Comparison of ENCODE assay signal across 8 cellular contexts in the genomic region with DNA sequence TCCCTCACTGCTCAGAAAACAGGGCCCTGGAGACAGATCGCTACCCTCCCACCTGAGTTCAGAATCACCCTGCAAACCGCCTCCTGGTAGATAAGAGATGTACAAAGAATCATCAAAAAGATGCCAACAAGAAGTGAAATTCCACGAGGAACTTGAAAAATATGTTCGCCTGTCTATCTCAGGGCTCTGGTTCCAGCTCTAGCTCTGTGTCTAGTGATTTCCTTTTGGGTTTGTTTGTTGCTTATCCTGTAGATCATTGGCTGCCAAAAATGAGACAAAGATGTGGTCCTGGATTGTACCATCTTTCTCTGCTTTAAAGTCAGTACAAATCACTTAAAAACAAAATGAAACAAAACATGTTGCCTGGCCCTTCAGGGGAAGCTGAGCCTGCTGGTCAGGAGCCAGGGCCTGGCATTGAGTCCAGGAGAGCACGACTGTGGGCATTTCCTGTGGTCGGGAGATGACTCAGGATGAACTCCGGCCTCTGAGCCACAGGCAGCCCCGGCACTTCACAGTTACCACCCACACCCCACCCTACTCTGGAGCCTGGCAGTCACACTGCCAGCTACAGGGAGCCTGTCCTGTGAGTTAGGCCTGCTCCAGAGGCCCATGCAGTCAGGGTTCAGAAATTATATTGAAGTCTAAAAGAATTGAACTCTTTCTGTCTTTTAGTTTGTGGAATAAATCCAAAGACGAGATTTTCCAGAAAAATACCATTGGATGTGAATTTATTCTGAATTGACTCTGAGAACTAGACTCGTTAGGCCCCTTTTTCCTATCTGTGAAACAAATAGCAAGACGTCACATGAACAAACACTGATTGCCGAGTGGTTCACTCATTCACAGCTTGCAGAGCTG. TPM values are rescaled to one million over a fixed set of nuclear protein-coding genes. Genes with fewer than 3 reads are reported as not detected.
DNase-seq lines count a peak whose midpoint lies in the region; ATAC-seq and TF ChIP-seq lines count a peak whose summit lies in the region.

No MANE protein-coding gene starts in this region.

- in situ Hi-C loops in transverse colon (cut with MboI; ENCODE audit: low pct_ligation_motif_present in 1 of 4, low pct_unique_long_range_greater_than_20kb in 1 of 4, low sequenced_read_pairs in 3 of 4): no loop called here

- no peaks in the 10 kb centered on the region for H3K36me3 Mint-ChIP-seq in activated T-helper 1 cell treated with anti-CD3 and anti-CD28 coated beads, Interleukin-12 subunit alpha, Interleukin-12 subunit beta, Interleukin-2, Interleukin-4 antibody, amounts not matched to agents 30 ng/mL and 10 ng/mL and 1 ng/mL, durations not matched to agents 14 hours and 24 hours and 36 hours (ENCODE audit: low read depth)

- H3K27ac ChIP-seq in coronary artery (peak overlapping the region; percentile 42 to 83), transverse colon (peak overlapping the region; percentile 77 to 83 (median 82)), MM.1S (ENCODE audit: low read length) (no peak overlapping the region)

- no peak overlapping the region for H2AFZ ChIP-seq in MM.1S (ENCODE audit: low read length)

- TF ChIP-seq POLR2A in transverse colon (IDR thresholded peaks at IDR 0.05): peak; percentile 55

- 40 to 62% methylated on average over 3 to 12 of the region's 12 CpGs for WGBS in transverse colon (ENCODE audit: low coverage in 1 of 2), 2 donors

- no peak overlapping the region for H3K4me3 Mint-ChIP-seq in activated T-helper 1 cell treated with anti-CD3 and anti-CD28 coated beads, Interleukin-12 subunit alpha, Interleukin-12 subunit beta, Interleukin-2, Interleukin-4 antibody, amounts not matched to agents 30 ng/mL and 10 ng/mL and 1 ng/mL, durations not matched to agents 14 hours and 24 hours and 36 hours

- H3K27me3 ChIP-seq in transverse colon: no peaks in the 10 kb centered on the region
- no peaks in the 10 kb centered on the region for H3K27me3 ChIP-seq in MM.1S (replicated peaks; ENCODE audit: insufficient read depth, low read length)

- no peaks in the 10 kb centered on the region for H3F3A ChIP-seq in MM.1S (ENCODE audit: insufficient read depth, low read length)

- no peak overlapping the region for H3K4me2 ChIP-seq in MM.1S (ENCODE audit: low read depth, low read length)

- no peaks in the 10 kb centered on the region for H3K9me3 Mint-ChIP-seq in activated T-helper 1 cell treated with anti-CD3 and anti-CD28 coated beads, Interleukin-12 subunit alpha, Interleukin-12 subunit beta, Interleukin-2, Interleukin-4 antibody, amounts not matched to agents 30 ng/mL and 10 ng/mL and 1 ng/mL, durations not matched to agents 14 hours and 24 hours and 36 hours

- H3K4me3 ChIP-seq in coronary artery (peak overlapping the region; percentile 36), transverse colon (no peak overlapping the region), MM.1S (ENCODE audit: low read length) (no peak overlapping the region)

- no peaks in the 10 kb centered on the region for H3K9me2 ChIP-seq in MM.1S (replicated peaks; ENCODE audit: insufficient read depth, low read length)

- H4K20me1 ChIP-seq in MM.1S (ENCODE audit: insufficient read depth, low read length): no peaks in the 10 kb centered on the region

- H3K9ac ChIP-seq in MM.1S (ENCODE audit: low read length): no peak overlapping the region

- peak; percentile 52 for DNase-seq in MV-4-11 (lab: John Stamatoyannopoulos, UW)
- peak; percentile 92 for DNase-seq in coronary artery (ENCODE audit: low spot score)
- peak; percentile 68 to 88 for DNase-seq in lung microvascular endothelial cell (ENCODE audit: low read depth in 2 of 2)
- DNase-seq in transverse colon: peak; percentile 88
- DNase-seq in NCI-H1694 (lab: John Stamatoyannopoulos, UW): no peak
- no peak for DNase-seq in activated T-helper 1 cell treated with anti-CD3 and anti-CD28 coated beads, Interleukin-12 subunit alpha, Interleukin-12 subunit beta, Interleukin-2, Interleukin-4 antibody, amounts not matched to agents 30 ng/mL and 10 ng/mL and 1 ng/mL, durations not matched to agents 14 hours and 24 hours and 36 hours (ENCODE audit: low spot score)
- DNase-seq in MM.1S: no peak

- TF ChIP-seq EP300 in transverse colon (IDR thresholded peaks at IDR 0.05; ENCODE audit: low read depth): no peak

- no peak for TF ChIP-seq CTCF in coronary artery (IDR thresholded peaks at IDR 0.05)
- no peak for TF ChIP-seq CTCF in transverse colon (IDR thresholded peaks at IDR 0.05)
- TF ChIP-seq CTCF in MM.1S (IDR thresholded peaks at IDR 0.05; ENCODE audit: low read length): no peak

- no peak overlapping the region for H3K27ac Mint-ChIP-seq in activated T-helper 1 cell treated with anti-CD3 and anti-CD28 coated beads, Interleukin-12 subunit alpha, Interleukin-12 subunit beta, Interleukin-2, Interleukin-4 antibody, amounts not matched to agents 30 ng/mL and 10 ng/mL and 1 ng/mL, durations not matched to agents 14 hours and 24 hours and 36 hours

- H3K27me3 Mint-ChIP-seq in activated T-helper 1 cell treated with anti-CD3 and anti-CD28 coated beads, Interleukin-12 subunit alpha, Interleukin-12 subunit beta, Interleukin-2, Interleukin-4 antibody, amounts not matched to agents 30 ng/mL and 10 ng/mL and 1 ng/mL, durations not matched to agents 14 hours and 24 hours and 36 hours (ENCODE audit: insufficient read depth): peaks cover 7% of the 10 kb centered on the region

- H3K79me2 ChIP-seq in MM.1S (ENCODE audit: low read length): no peaks in the 10 kb centered on the region

- H3K36me3 ChIP-seq in transverse colon (no peaks in the 10 kb centered on the region), MM.1S (replicated peaks; ENCODE audit: insufficient read depth, low read length) (no peaks in the 10 kb centered on the region)

- H3K4me1 ChIP-seq in transverse colon: peaks cover 13 to 50% (median 29%) of the 10 kb centered on the region in 4 donors
- 0 out of 2 replicates have a peak, but pooled peaks cover 4% of the 10 kb centered on the region for H3K4me1 ChIP-seq in MM.1S (ENCODE audit: low read length)

- H3K9me3 ChIP-seq in transverse colon (no peaks in the 10 kb centered on the region), MM.1S (replicated peaks; ENCODE audit: insufficient read depth, low read length) (no peaks in the 10 kb centered on the region)

- peak; percentile 27 for ATAC-seq in GM18870 (IDR thresholded peaks at IDR 0.05; ENCODE audit: unreplicated experiment)

- H3K4me1 Mint-ChIP-seq in activated T-helper 1 cell treated with anti-CD3 and anti-CD28 coated beads, Interleukin-12 subunit alpha, Interleukin-12 subunit beta, Interleukin-2, Interleukin-4 antibody, amounts not matched to agents 30 ng/mL and 10 ng/mL and 1 ng/mL, durations not matched to agents 14 hours and 24 hours and 36 hours (ENCODE audit: low read depth): peaks cover 24% of the 10 kb centered on the region

- intact Hi-C loops in transverse colon (cut with DNase I; ENCODE audit: low total_unique reads): no loop called here
- intact Hi-C loops in activated T-helper 1 cell treated with anti-CD3 and anti-CD28 coated beads, Interleukin-12 subunit alpha, Interleukin-12 subunit beta, Interleukin-2, Interleukin-4 antibody, amounts not matched to agents 30 ng/mL and 10 ng/mL and 1 ng/mL, durations not matched to agents 14 hours and 24 hours and 36 hours (cut with micrococcal nuclease): no loop called here

RNA-seq across cellular contexts. Expression of gene ITGB6, which starts 8.0 kb away (rescaled TPM):
- not detected in 2 replicates for total RNA-seq in lung microvascular endothelial cell
- total RNA-seq in transverse colon: 10 to 100 TPM in 3 of 4 donors, 1 to 10 TPM in 1; 7.6 to 28.8 (median 20.2) TPM
- not detected in 2 replicates for total RNA-seq in activated T-helper 1 cell treated with anti-CD3 and anti-CD28 coated beads, Interleukin-12 subunit alpha, Interleukin-12 subunit beta, Interleukin-2, Interleukin-4 antibody, amounts not matched to agents 30 ng/mL and 10 ng/mL and 1 ng/mL, durations not matched to agents 14 hours and 24 hours and 36 hours

Comparison
In these comparisons a context has a peak if more than half of its experiments do, and no peak if none do; other contexts are left out.
1. DNase-seq: peak in MV-4-11 (single experiment), coronary artery (single experiment), lung microvascular endothelial cell (2 of 2) and transverse colon (single experiment); none in NCI-H1694 (single experiment), activated T-helper 1 cell treated with anti-CD3 and anti-CD28 coated beads, Interleukin-12 subunit alpha, Interleukin-12 subunit beta, Interleukin-2, Interleukin-4 antibody, amounts not matched to agents 30 ng/mL and 10 ng/mL and 1 ng/mL, durations not matched to agents 14 hours and 24 hours and 36 hours (single experiment) and MM.1S (single experiment).